ENCODE assay signal across 16 cellular contexts in the genomic region with DNA sequence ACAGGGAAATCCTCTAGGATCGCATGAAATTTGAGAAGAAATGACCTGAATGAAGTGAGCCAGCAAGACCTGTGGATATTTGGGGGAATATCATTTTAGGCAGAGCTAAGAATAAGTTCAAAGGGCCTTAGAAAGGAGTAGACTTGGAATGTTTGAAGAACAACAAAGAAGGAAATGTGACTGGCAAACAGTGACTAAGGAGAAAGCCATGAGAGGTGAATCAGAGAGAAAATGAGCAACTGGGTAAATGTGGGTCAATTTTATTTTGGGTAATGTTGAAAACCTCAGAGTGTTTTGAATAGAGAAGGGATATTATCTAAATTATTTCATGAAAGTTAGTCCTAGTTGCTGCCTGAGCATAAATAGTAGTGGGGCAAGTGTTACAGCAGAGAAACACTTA.
DNase-seq lines count a peak whose midpoint lies in the region; ATAC-seq, FAIRE-seq and TF ChIP-seq lines count a peak whose summit lies in the region.
"Had no signal": no experiment of that assay in that cellular context is flagged by ENCODE, and none has a peak within 500 bp of the region (broad histone marks: within the 10 kb centered on the region; RNA-seq: fewer than 3 reads in every experiment).

No MANE protein-coding gene starts in this region.

- H3K9me3 ChIP-seq in HepG2 (ENCODE audit: low read length): no peaks in the 10 kb centered on the region
- no peaks in the 10 kb centered on the region for H3K9me3 ChIP-seq in right lobe of liver
- no peaks in the 10 kb centered on the region for H3K9me3 ChIP-seq in hepatocyte (ENCODE audit: low read depth)
- no peaks in the 10 kb centered on the region for H3K9me3 ChIP-seq in prostate gland
- H3K9me3 ChIP-seq: MG63, sigmoid colon had no signal

- H3K36me3 Mint-ChIP-seq in glutamatergic neuron (ENCODE audit: unreplicated experiment): no peaks in the 10 kb centered on the region
- H3K36me3 Mint-ChIP-seq: natural killer cell treated with Interleukin-12 subunit alpha and Interleukin-12 subunit beta and Interleukin-15 and Interleukin-18, amount 100 ng/mL, for 72 hours had no signal

- H3K27me3 ChIP-seq in HepG2 (ENCODE audit: control insufficient read depth in 1 of 2, insufficient read depth in 2 of 2, low read length in 2 of 2) (no peaks in the 10 kb centered on the region), right lobe of liver (no peaks in the 10 kb centered on the region), hepatocyte (no peaks in the 10 kb centered on the region), prostate gland (replicated peaks; ENCODE audit: insufficient read depth) (no peaks in the 10 kb centered on the region)
- H3K27me3 ChIP-seq: MG63, sigmoid colon had no signal

- no peak overlapping the region for H3K27ac Mint-ChIP-seq in glutamatergic neuron (ENCODE audit: unreplicated experiment)
- H3K27ac Mint-ChIP-seq: activated naive CD8-positive, alpha-beta T cell treated with anti-CD3 and anti-CD28 coated beads, Interleukin-2, amount 50 U/mL, for 24 hours; natural killer cell treated with Interleukin-12 subunit alpha and Interleukin-12 subunit beta and Interleukin-15 and Interleukin-18, amount 100 ng/mL, for 72 hours had no signal

- no peak overlapping the region for H3K9ac ChIP-seq in HepG2 (ENCODE audit: insufficient read depth, low read depth, low read length)

- intact Hi-C loops in HepG2 (cut with micrococcal nuclease; ENCODE audit: unreplicated experiment): no loop called here
- intact Hi-C loops in right lobe of liver (cut with DNase I): no loop called here
- intact Hi-C loops in prostate gland (cut with DNase I): no loop called here

- no peaks in the 10 kb centered on the region for H3K4me1 Mint-ChIP-seq in glutamatergic neuron (ENCODE audit: low read depth, unreplicated experiment)
- H3K4me1 Mint-ChIP-seq: activated naive CD8-positive, alpha-beta T cell treated with anti-CD3 and anti-CD28 coated beads, Interleukin-2, amount 50 U/mL, for 24 hours had no signal

- no peak for TF ChIP-seq CTCF in HepG2 (CRISPR knock-in tag; IDR thresholded peaks at IDR 0.05)
- TF ChIP-seq CTCF in right lobe of liver (IDR thresholded peaks at IDR 0.05): no peak
- no peak for TF ChIP-seq CTCF in hepatocyte (IDR thresholded peaks at IDR 0.05; ENCODE audit: poor library complexity)
- no peak for TF ChIP-seq CTCF in prostate gland (IDR thresholded peaks at IDR 0.05)
- no peak for TF ChIP-seq CTCF in glutamatergic neuron (IDR thresholded peaks at IDR 0.05; ENCODE audit: partially characterized antibody, unreplicated experiment)

- TF ChIP-seq EP300 in HepG2 (IDR thresholded peaks at IDR 0.05; ENCODE audit: low read depth in 2 of 2, low read length in 2 of 2) (no peak), HepG2 (CRISPR knock-in tag; IDR thresholded peaks at IDR 0.05; ENCODE audit: borderline replicate concordance) (no peak)

- H3K79me2 ChIP-seq in HepG2 (ENCODE audit: insufficient read depth, low read length): no peaks in the 10 kb centered on the region
- H3K79me2 ChIP-seq in hepatocyte: no peaks in the 10 kb centered on the region

- 36% methylated on average over 1 of the region's 1 CpG for WGBS in HepG2 (ENCODE audit: low lambda C conversion rate)
- 79% methylated on average over 1 of the region's 1 CpG for WGBS in right lobe of liver (ENCODE audit: insufficient coverage, low coverage, low lambda C conversion rate, missing lambda C conversion rate)
- WGBS in hepatocyte (ENCODE audit: low lambda C conversion rate, missing lambda C conversion rate): 100% methylated on average over 1 of the region's 1 CpG
- 82% methylated on average over 1 of the region's 1 CpG for WGBS in prostate gland

- no peaks in the 10 kb centered on the region for H3K36me3 ChIP-seq in HepG2 (replicated peaks in 1 of 2; ENCODE audit: control insufficient read depth in 1 of 2, insufficient read depth in 2 of 2, low read length in 2 of 2)
- no peaks in the 10 kb centered on the region for H3K36me3 ChIP-seq in right lobe of liver
- H3K36me3 ChIP-seq in hepatocyte (replicated peaks; ENCODE audit: insufficient read depth, low read depth): no peaks in the 10 kb centered on the region
- H3K36me3 ChIP-seq in prostate gland: no peaks in the 10 kb centered on the region
- H3K36me3 ChIP-seq: MG63, sigmoid colon had no signal

- H3K9me2 ChIP-seq in hepatocyte (replicated peaks; ENCODE audit: insufficient read depth): no peaks in the 10 kb centered on the region

- ATAC-seq in HepG2: no peak
- no peak for ATAC-seq in right lobe of liver
- ATAC-seq in GM18502 (IDR thresholded peaks at IDR 0.05; ENCODE audit: poor library complexity, unreplicated experiment): no peak
- ATAC-seq in GM18858 (IDR thresholded peaks at IDR 0.05; ENCODE audit: unreplicated experiment): no peak
- ATAC-seq: activated naive CD8-positive, alpha-beta T cell treated with anti-CD3 and anti-CD28 coated beads, Interleukin-2, amount 50 U/mL, for 24 hours; natural killer cell treated with Interleukin-12 subunit alpha and Interleukin-12 subunit beta and Interleukin-15 and Interleukin-18, amount 100 ng/mL, for 72 hours had no signal

- CTCF ChIA-PET in HepG2 (lab: Yijun Ruan, JAX; ENCODE audit: low intra/inter-chr PET ratio, low total read pairs): no interaction called here

- TF ChIP-seq POLR2A in HepG2 (IDR thresholded peaks at IDR 0.05; ENCODE audit: insufficient read depth in 1 of 2, low read depth in 2 of 2, low read length in 2 of 2): no peak
- TF ChIP-seq POLR2A in right lobe of liver (IDR thresholded peaks at IDR 0.05): no peak
- TF ChIP-seq POLR2A in prostate gland (IDR thresholded peaks at IDR 0.05): no peak

- no peak for TF ChIP-seq RAD21 in HepG2 (CRISPR knock-in tag; IDR thresholded peaks at IDR 0.05)

- no peak overlapping the region for H3K4me3 Mint-ChIP-seq in glutamatergic neuron (ENCODE audit: unreplicated experiment)
- H3K4me3 Mint-ChIP-seq: activated naive CD8-positive, alpha-beta T cell treated with anti-CD3 and anti-CD28 coated beads, Interleukin-2, amount 50 U/mL, for 24 hours; natural killer cell treated with Interleukin-12 subunit alpha and Interleukin-12 subunit beta and Interleukin-15 and Interleukin-18, amount 100 ng/mL, for 72 hours had no signal

- POLR2A ChIA-PET in HepG2 (lab: Yijun Ruan, JAX): no interaction called here

- no peak for FAIRE-seq in HepG2 (lab: Jason Lieb, UNC)
- FAIRE-seq: A204.1 had no signal

- H3K4me1 ChIP-seq in HepG2 (ENCODE audit: insufficient read depth, low read length) (0 out of 2 replicates have a peak, but pooled peaks cover 8% of the 10 kb centered on the region), right lobe of liver (no peaks in the 10 kb centered on the region), hepatocyte (ENCODE audit: insufficient read depth) (peaks cover 13% of the 10 kb centered on the region), prostate gland (replicated peaks) (no peaks in the 10 kb centered on the region)
- H3K4me1 ChIP-seq: sigmoid colon had no signal

- H2AFZ ChIP-seq in HepG2 (ENCODE audit: low read length): no peak overlapping the region
- no peak overlapping the region for H2AFZ ChIP-seq in hepatocyte

- no peaks in the 10 kb centered on the region for H3K27me3 Mint-ChIP-seq in glutamatergic neuron (ENCODE audit: unreplicated experiment)

- H3K9me3 Mint-ChIP-seq in glutamatergic neuron (ENCODE audit: unreplicated experiment): no peaks in the 10 kb centered on the region
- H3K9me3 Mint-ChIP-seq: activated naive CD8-positive, alpha-beta T cell treated with anti-CD3 and anti-CD28 coated beads, Interleukin-2, amount 50 U/mL, for 24 hours; natural killer cell treated with Interleukin-12 subunit alpha and Interleukin-12 subunit beta and Interleukin-15 and Interleukin-18, amount 100 ng/mL, for 72 hours had no signal

- H3K4me2 ChIP-seq in HepG2 (ENCODE audit: low read depth, low read length): no peak overlapping the region
- no peak overlapping the region for H3K4me2 ChIP-seq in hepatocyte

- H4K20me1 ChIP-seq in HepG2 (ENCODE audit: insufficient read depth, low read length): no peaks in the 10 kb centered on the region
- no peaks in the 10 kb centered on the region for H4K20me1 ChIP-seq in hepatocyte (ENCODE audit: insufficient read depth, poor library complexity, severe bottlenecking)

- BruUV-seq in HepG2 (replicated peaks; lab: Mats Ljungman, UMichigan): no TSS peak

- no peak overlapping the region for H3K4me3 ChIP-seq in HepG2 (replicated peaks in 1 of 3; ENCODE audit: insufficient read depth in 1 of 3, low read depth in 2 of 3, low read length in 3 of 3)
- H3K4me3 ChIP-seq in right lobe of liver: no peak overlapping the region
- H3K4me3 ChIP-seq in hepatocyte: no peak overlapping the region
- no peak overlapping the region for H3K4me3 ChIP-seq in prostate gland
- H3K4me3 ChIP-seq: MG63, sigmoid colon had no signal

- DNase-seq in HepG2 (ENCODE audit: low spot score): peak; percentile 2
- no peak for DNase-seq in right lobe of liver
- DNase-seq in SW 1271 (lab: John Stamatoyannopoulos, UW): peak; percentile 0 to 1
- DNase-seq in hepatocyte (ENCODE audit: low spot score): no peak
- DNase-seq in prostate gland (ENCODE audit: low spot score): no peak
- DNase-seq in glutamatergic neuron: no peak
- DNase-seq: activated CD4-positive, CD25-positive, alpha-beta regulatory T cell treated with anti-CD3 and anti-CD28 coated beads, Interleukin-2, amount 50 U/mL, for 72 hours; activated naive CD8-positive, alpha-beta T cell treated with anti-CD3 and anti-CD28 coated beads, Interleukin-2, amount 50 U/mL, for 24 hours; dermis blood vessel endothelial cell; MG63; sigmoid colon; substantia nigra had no signal

- in situ Hi-C loops in HepG2 (cut with HindIII; ENCODE audit: extremely low pct_ligation_motif_present, low pct_unique_long_range_greater_than_20kb): no loop called here

- H3K27ac ChIP-seq in HepG2 (ENCODE audit: extremely low read length, insufficient read depth, low read length) (no peak overlapping the region), right lobe of liver (no peak overlapping the region), hepatocyte (peak overlapping the region; percentile 32), prostate gland (no peak overlapping the region)
- H3K27ac ChIP-seq: sigmoid colon had no signal

TF ChIP-seq in HepG2, 621 proteins besides CTCF, POLR2A, EP300 and RAD21:
- TF ChIP-seq ZNF441 (CRISPR knock-in tag; IDR thresholded peaks at IDR 0.05; ENCODE audit: borderline replicate concordance): no peak

Comparison
In these comparisons a context has a peak if more than half of its experiments do, and no peak if none do; other contexts are left out.
1. DNase-seq: peak in HepG2 (single experiment) and SW 1271 (2 of 2); none in right lobe of liver (0 of 3), hepatocyte (single experiment), prostate gland (single experiment) and glutamatergic neuron (single experiment).